1 cellular context compared by ENCODE assay signal in genomic region chr20:49936153-49937022, GRCh38.
TF ChIP-seq lines count a peak whose summit lies in the region.

Gene RNF114, plus strand, starts transcription at chr20:49936397. Its CDS starts 16 bp downstream, at chr20:49936413.

TF ChIP-seq in GM12878, 131 proteins besides CTCF, POLR2A, EP300 and RAD21 (continued from another document and continues in another):
- no peak for TF ChIP-seq CEBPZ (IDR thresholded peaks at IDR 0.05; ENCODE audit: low read depth, low read length)
- no peak for TF ChIP-seq PRDM15 (CRISPR knock-in tag; IDR thresholded peaks at IDR 0.05)
- TF ChIP-seq E4F1 (IDR thresholded peaks at IDR 0.05; ENCODE audit: borderline replicate concordance, partially characterized antibody) = no peak
- no peak for TF ChIP-seq IRF3 (IDR thresholded peaks at IDR 0.05)
- TF ChIP-seq SIN3A (IDR thresholded peaks at IDR 0.05; ENCODE audit: low read depth, low read length) = peak; percentile 74; the same call in 1 of the 2 replicates
- peak; percentile 81 for TF ChIP-seq CREB1 (IDR thresholded peaks at IDR 0.05; ENCODE audit: low read depth)
- TF ChIP-seq SREBF2 (IDR thresholded peaks at IDR 0.05; ENCODE audit: low read length) = no peak
- no peak for TF ChIP-seq SKIL (IDR thresholded peaks at IDR 0.05; ENCODE audit: low read depth, poor library complexity, severe bottlenecking)
- TF ChIP-seq CBX5 (IDR thresholded peaks at IDR 0.05; ENCODE audit: low read depth) = no peak
- peak; percentile 68; the same call in 1 of the 2 replicates for TF ChIP-seq CREM (IDR thresholded peaks at IDR 0.05; ENCODE audit: low read depth)
- TF ChIP-seq DPF2 (IDR thresholded peaks at IDR 0.05) = peak; percentile 73
- TF ChIP-seq ATF2 (IDR thresholded peaks at IDR 0.05; ENCODE audit: low read length) = no peak
- TF ChIP-seq GATAD2B (conservative IDR thresholded peaks at IDR 0.05; ENCODE audit: low read depth) = peak; percentile 63; the same call in 1 of the 2 replicates
- peak; percentile 85 for TF ChIP-seq POLR2AphosphoS2 (IDR thresholded peaks at IDR 0.05; ENCODE audit: low read depth, low read length)
- no peak for TF ChIP-seq CBX3 (IDR thresholded peaks at IDR 0.05; ENCODE audit: borderline replicate concordance, low read depth)
- TF ChIP-seq GABPA (IDR thresholded peaks at IDR 0.05; ENCODE audit: low read depth) = no peak
- no peak for TF ChIP-seq JUNB (IDR thresholded peaks at IDR 0.05)
- peak; percentile 75; the same call in 1 of the 3 replicates for TF ChIP-seq POU2F2 (IDR thresholded peaks at IDR 0.05; ENCODE audit: borderline replicate concordance, low read depth, low read length)
- TF ChIP-seq STAT3 (IDR thresholded peaks at IDR 0.05; ENCODE audit: low read depth, low read length) = no peak
- TF ChIP-seq NBN (IDR thresholded peaks at IDR 0.05) = no peak
- TF ChIP-seq USF1 (IDR thresholded peaks at IDR 0.05; ENCODE audit: borderline replicate concordance, extremely low read length, insufficient read depth, low read depth, low read length) = peak; percentile 4
- TF ChIP-seq MAX (IDR thresholded peaks at IDR 0.05; ENCODE audit: low read depth, low read length) = no peak
- 0 out of 2 replicates have a peak, but pooled peaks have one; percentile 52 for TF ChIP-seq PML (IDR thresholded peaks at IDR 0.05; ENCODE audit: low read length)
- TF ChIP-seq BHLHE40 (IDR thresholded peaks at IDR 0.05; ENCODE audit: borderline replicate concordance in 1 of 2, low read depth in 2 of 2, low read length in 1 of 2) = peak; percentile 36 to 61; a peak in 3 of 4 replicates
- TF ChIP-seq PKNOX1 (IDR thresholded peaks at IDR 0.05) = peak; percentile 75
- TF ChIP-seq E2F4 (IDR thresholded peaks at IDR 0.05; ENCODE audit: low read depth, low read length) = no peak
- no peak for TF ChIP-seq IRF5 (IDR thresholded peaks at IDR 0.05; ENCODE audit: borderline replicate concordance)
- peak in 1 of 2 experiments; percentile 81; a peak in 2 of 3 replicates for TF ChIP-seq EGR1 (IDR thresholded peaks at IDR 0.05; ENCODE audit: borderline replicate concordance in 1 of 2, low read depth in 2 of 2, low read length in 2 of 2)
- TF ChIP-seq RB1 (IDR thresholded peaks at IDR 0.05; ENCODE audit: borderline replicate concordance) = peak; percentile 38; the same call in 1 of the 2 replicates
- no peak for TF ChIP-seq SUZ12 (IDR thresholded peaks at IDR 0.05; ENCODE audit: unreplicated experiment)
- no peak for TF ChIP-seq KLF5 (IDR thresholded peaks at IDR 0.05; ENCODE audit: partially characterized antibody)
- TF ChIP-seq ATF3 (IDR thresholded peaks at IDR 0.05; ENCODE audit: borderline replicate concordance, extremely low read depth, low read depth, low read length) = no peak
- TF ChIP-seq ZBED1 (IDR thresholded peaks at IDR 0.05; ENCODE audit: borderline replicate concordance) = no peak
- no peak for TF ChIP-seq FOS (IDR thresholded peaks at IDR 0.05; ENCODE audit: borderline replicate concordance, extremely low read depth, insufficient read length)
- no peak for TF ChIP-seq FOXM1 (IDR thresholded peaks at IDR 0.05; ENCODE audit: low read depth, low read length)
- no peak for TF ChIP-seq PAX8 (IDR thresholded peaks at IDR 0.05)
- TF ChIP-seq EZH2 (IDR thresholded peaks at IDR 0.05; ENCODE audit: borderline replicate concordance, control insufficient read depth, low read depth, low read length) = no peak
